ENCODE assay signal across 11 cellular contexts in genomic region chr5:14251733-14252132, GRCh38.
DNase-seq lines count a peak whose midpoint lies in the region; ATAC-seq and TF ChIP-seq lines count a peak whose summit lies in the region.
"Had no signal": no experiment of that assay in that cellular context is flagged by ENCODE, and none has a peak within 500 bp of the region (broad histone marks: within the 10 kb centered on the region; RNA-seq: fewer than 3 reads in every experiment).

No MANE protein-coding gene starts in this region.

- H3K4me1 ChIP-seq in right cardiac atrium (ENCODE audit: control insufficient read depth, insufficient read depth, low read length) (peaks cover 15% of the 10 kb centered on the region), transverse colon (peaks cover 15 to 41% (median 29%) of the 10 kb centered on the region in 4 donors), foreskin keratinocyte (no peaks in the 10 kb centered on the region)

- no peak overlapping the region for H3K4me3 Mint-ChIP-seq in T-cell

- POLR2A ChIA-PET in T-cell (lab: Charles Lee): no interaction called here

- intact Hi-C loops in right cardiac atrium (cut with DNase I) (loop anchor here in 1 of 4 donors (10.0 kb wide), 1 partner anchor 107 kb away; the partner anchor contains the start of gene TRIO), left ventricle myocardium superior (cut with micrococcal nuclease) (no loop called here), transverse colon (cut with DNase I; ENCODE audit: low total_unique reads) (no loop called here)

- H3K27ac ChIP-seq in right cardiac atrium (ENCODE audit: low read length) (peak overlapping the region; percentile 63), transverse colon (peak overlapping the region in 3 of 4 donors; percentile 14 to 65 (median 28)), foreskin keratinocyte (no peak overlapping the region)

- no peaks in the 10 kb centered on the region for H3K9me3 ChIP-seq in right cardiac atrium (ENCODE audit: control insufficient read depth, low read length)
- no peaks in the 10 kb centered on the region for H3K9me3 ChIP-seq in transverse colon

- H3K4me3 ChIP-seq in right cardiac atrium (ENCODE audit: low read length): no peak overlapping the region
- H3K4me3 ChIP-seq in transverse colon: no peak overlapping the region

- H3K36me3 Mint-ChIP-seq in T-cell: peaks cover 4% of the 10 kb centered on the region

- H3K27me3 Mint-ChIP-seq in T-cell: peaks cover 4 to 6% of the 10 kb centered on the region in 2 donors

- H3K4me1 Mint-ChIP-seq in T-cell: no peaks in the 10 kb centered on the region

- no peak for DNase-seq in right cardiac atrium
- DNase-seq in left ventricle myocardium superior: no peak
- DNase-seq in NCI-H2171 (lab: John Stamatoyannopoulos, UW): peak; percentile 94
- DNase-seq in transverse colon: no peak
- DNase-seq in activated naive CD4-positive, alpha-beta T cell (lab: John Stamatoyannopoulos, UW): no peak
- DNase-seq in T-cell: no peak
- no peak for DNase-seq in foreskin keratinocyte
- DNase-seq: activated CD8-positive, alpha-beta memory T cell treated with anti-CD3 and anti-CD28 coated beads, Interleukin-2, amount 50 U/mL, for 48 hours; NCI-H2029; stimulated activated CD4-positive, alpha-beta T cell treated with anti-CD3 and anti-CD28 coated beads, Interleukin-4, amount 100 ng/mL, for 1 hour had no signal

- no peaks in the 10 kb centered on the region for H3K36me3 ChIP-seq in transverse colon

- TF ChIP-seq CTCF in transverse colon (IDR thresholded peaks at IDR 0.05): no peak
- TF ChIP-seq CTCF in foreskin keratinocyte (conservative IDR thresholded peaks at IDR 0.05): no peak

- CTCF ChIA-PET in T-cell (lab: Charles Lee): no interaction called here

- in situ Hi-C loops in transverse colon (cut with MboI; ENCODE audit: low pct_ligation_motif_present in 1 of 4, low pct_unique_long_range_greater_than_20kb in 1 of 4, low sequenced_read_pairs in 3 of 4): loop anchor here in 1 of 4 donors (25.0 kb wide), 1 partner anchor 139 kb away; no protein-coding TSS in a partner anchor

- H3K9me3 Mint-ChIP-seq in T-cell: peaks cover 0 to 9% (median 4%) of the 10 kb centered on the region in 3 donors

- no peak overlapping the region for H3K27ac Mint-ChIP-seq in T-cell

- no peak for TF ChIP-seq POLR2A in transverse colon (IDR thresholded peaks at IDR 0.05)

- ATAC-seq in right cardiac atrium (no peak), left ventricle myocardium superior (no peak), HG02763 (IDR thresholded peaks at IDR 0.05; ENCODE audit: unreplicated experiment) (peak; percentile 33), T-cell (replicated peaks in 1 of 4) (no peak), foreskin keratinocyte (no peak)

- H3K27me3 ChIP-seq in right cardiac atrium (ENCODE audit: control insufficient read depth, insufficient read depth) (no peaks in the 10 kb centered on the region), transverse colon (no peaks in the 10 kb centered on the region), foreskin keratinocyte (no peaks in the 10 kb centered on the region)

- TF ChIP-seq EP300 in transverse colon (IDR thresholded peaks at IDR 0.05; ENCODE audit: low read depth): no peak
